16 cellular contexts compared by ENCODE assay signal in the genomic region with DNA sequence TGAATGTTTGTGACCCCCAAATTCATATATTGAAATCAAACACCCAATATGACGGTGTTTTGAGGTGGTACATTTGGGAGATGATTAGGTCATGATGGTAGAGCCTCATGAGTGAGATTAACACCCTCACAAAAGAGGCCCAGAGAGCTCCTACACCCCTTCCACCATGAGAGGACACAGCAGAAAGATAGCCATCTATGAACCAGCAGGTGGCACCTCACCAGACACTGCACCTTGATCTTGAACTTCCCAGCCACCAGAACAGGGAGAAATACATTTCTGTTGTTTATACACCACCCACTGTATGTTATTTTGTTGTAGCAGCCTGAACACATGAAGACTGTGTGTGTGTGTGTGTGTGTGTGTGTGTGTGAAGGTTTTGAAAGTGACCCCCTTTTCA. TPM values are rescaled to one million over a fixed set of nuclear protein-coding genes. Genes with fewer than 3 reads are reported as not detected.
DNase-seq lines count a peak whose midpoint lies in the region; ATAC-seq and TF ChIP-seq lines count a peak whose summit lies in the region.
"Had no signal": no experiment of that assay in that cellular context is flagged by ENCODE, and none has a peak within 500 bp of the region (broad histone marks: within the 10 kb centered on the region; RNA-seq: fewer than 3 reads in every experiment).

No MANE protein-coding gene starts in this region.

- TF ChIP-seq CTCF in natural killer cell (IDR thresholded peaks at IDR 0.05) (peak; percentile 17), cardiac fibroblast (IDR thresholded peaks at IDR 0.05; ENCODE audit: low read depth, low read length) (peak; percentile 9), smooth muscle cell (IDR thresholded peaks at IDR 0.05; ENCODE audit: borderline replicate concordance, insufficient read depth, poor library complexity, severe bottlenecking) (no peak)

- H3K4me3 Mint-ChIP-seq in natural killer cell = no peak overlapping the region
- H3K4me3 Mint-ChIP-seq in natural killer cell treated with Interleukin-12 subunit alpha and Interleukin-12 subunit beta and Interleukin-15 and Interleukin-18, amount 100 ng/mL, for 72 hours = no peak overlapping the region
- H3K4me3 Mint-ChIP-seq in activated T-helper 2 cell treated with anti-CD3 and anti-CD28 coated beads, Interferon-gamma antibody, Interleukin-2, Interleukin-4, amounts not matched to agents 10 μg/mL and 5 μg/mL and 100 μg/mL, durations not matched to agents 14 hours and 24 hours and 36 hours (ENCODE audit: low read depth) = no peak overlapping the region
- H3K4me3 Mint-ChIP-seq: activated T-cell treated with anti-CD3 and anti-CD28 coated beads, Interleukin-2, amount 50 U/mL, for 24 hours; naive B cell had no signal

- H3K36me3 ChIP-seq in smooth muscle cell (ENCODE audit: low read depth) = no peaks in the 10 kb centered on the region
- H3K36me3 ChIP-seq: BLaER1, uterus had no signal

- H4K20me1 ChIP-seq in smooth muscle cell (ENCODE audit: low read depth) = no peaks in the 10 kb centered on the region
- H4K20me1 ChIP-seq: BLaER1 had no signal

- H3K9me3 ChIP-seq in smooth muscle cell (replicated peaks; ENCODE audit: low read depth) = no peaks in the 10 kb centered on the region
- H3K9me3 ChIP-seq: uterus had no signal

- H2AFZ ChIP-seq in smooth muscle cell (ENCODE audit: low read depth) = no peak overlapping the region

- H3K4me3 ChIP-seq in cardiac fibroblast (replicated peaks in 1 of 2; ENCODE audit: low read depth in 2 of 2, low read length in 2 of 2) (no peak overlapping the region), smooth muscle cell (no peak overlapping the region)
- H3K4me3 ChIP-seq: BLaER1, uterus had no signal

- DNase-seq in natural killer cell (no peak), NAMALWA (ENCODE audit: low spot score) (peak; percentile 28), cardiac fibroblast (ENCODE audit: low read depth in 2 of 2) (peak in 1 of 2 donors; percentile 11), smooth muscle cell (lab: John Stamatoyannopoulos, UW; ENCODE audit: unreplicated experiment) (no peak), H4 (ENCODE audit: low spot score) (no peak)
- no peak for DNase-seq in natural killer cell treated with Interleukin-12 subunit alpha and Interleukin-12 subunit beta and Interleukin-15 and Interleukin-18, amount 100 ng/mL, for 72 hours (ENCODE audit: low spot score)
- no peak for DNase-seq in activated T-helper 2 cell treated with anti-CD3 and anti-CD28 coated beads, Interferon-gamma antibody, Interleukin-2, Interleukin-4, amounts not matched to agents 10 μg/mL and 5 μg/mL and 100 μg/mL, durations not matched to agents 14 hours and 24 hours and 36 hours (ENCODE audit: low spot score)
- DNase-seq: activated T-cell treated with anti-CD3 and anti-CD28 coated beads, Interleukin-2, amount 50 U/mL, for 24 hours; KBM-7; naive B cell; NCI-H1694; NCI-H69; stimulated activated CD4-positive, alpha-beta T cell treated with anti-CD3 and anti-CD28 coated beads, Interleukin-2, amount 100 ng/mL, for 48 hours; uterus had no signal

- ATAC-seq in natural killer cell (peak; percentile 28 to 44 (median 33)), HG03354 (IDR thresholded peaks at IDR 0.05; ENCODE audit: poor library complexity, severe bottlenecking, unreplicated experiment) (no peak)
- no peak for ATAC-seq in natural killer cell treated with Interleukin-12 subunit alpha and Interleukin-12 subunit beta and Interleukin-15 and Interleukin-18, amount 100 ng/mL, for 72 hours

- no peak overlapping the region for H3K9ac ChIP-seq in smooth muscle cell (ENCODE audit: low read depth)
- H3K9ac ChIP-seq: BLaER1 had no signal

- no peaks in the 10 kb centered on the region for H3K4me1 ChIP-seq in smooth muscle cell (ENCODE audit: low read depth)
- H3K4me1 ChIP-seq: uterus had no signal

- intact Hi-C loops in natural killer cell (cut with micrococcal nuclease) = no loop called here
- intact Hi-C loops in activated T-helper 2 cell treated with anti-CD3 and anti-CD28 coated beads, Interferon-gamma antibody, Interleukin-2, Interleukin-4, amounts not matched to agents 10 μg/mL and 5 μg/mL and 100 μg/mL, durations not matched to agents 14 hours and 24 hours and 36 hours (cut with micrococcal nuclease) = loop anchor here (1.0 to 5.0 kb wide), 4 partner anchors 23 to 206 kb away; a partner anchor contains a TSS

- WGBS in smooth muscle cell (ENCODE audit: low lambda C conversion rate) = 94% methylated on average over 1 of the region's 1 CpG

- peak overlapping the region in 1 of 2 donors; percentile 44 for H3K27ac Mint-ChIP-seq in natural killer cell
- peak overlapping the region in 1 of 2 donors; percentile 74 for H3K27ac Mint-ChIP-seq in natural killer cell treated with Interleukin-12 subunit alpha and Interleukin-12 subunit beta and Interleukin-15 and Interleukin-18, amount 100 ng/mL, for 72 hours
- no peak overlapping the region for H3K27ac Mint-ChIP-seq in activated T-helper 2 cell treated with anti-CD3 and anti-CD28 coated beads, Interferon-gamma antibody, Interleukin-2, Interleukin-4, amounts not matched to agents 10 μg/mL and 5 μg/mL and 100 μg/mL, durations not matched to agents 14 hours and 24 hours and 36 hours
- H3K27ac Mint-ChIP-seq: activated T-cell treated with anti-CD3 and anti-CD28 coated beads, Interleukin-2, amount 50 U/mL, for 24 hours had no signal

- H3K27ac ChIP-seq in smooth muscle cell (ENCODE audit: low read depth) = no peak overlapping the region
- H3K27ac ChIP-seq: BLaER1, uterus had no signal

- H3K27me3 Mint-ChIP-seq in natural killer cell (ENCODE audit: low read depth in 2 of 2) = no peaks in the 10 kb centered on the region
- no peaks in the 10 kb centered on the region for H3K27me3 Mint-ChIP-seq in natural killer cell treated with Interleukin-12 subunit alpha and Interleukin-12 subunit beta and Interleukin-15 and Interleukin-18, amount 100 ng/mL, for 72 hours
- H3K27me3 Mint-ChIP-seq in activated T-helper 2 cell treated with anti-CD3 and anti-CD28 coated beads, Interferon-gamma antibody, Interleukin-2, Interleukin-4, amounts not matched to agents 10 μg/mL and 5 μg/mL and 100 μg/mL, durations not matched to agents 14 hours and 24 hours and 36 hours (ENCODE audit: low read depth) = peaks cover 22% of the 10 kb centered on the region

- peaks cover 19 to 21% of the 10 kb centered on the region in 2 donors for H3K4me1 Mint-ChIP-seq in natural killer cell
- peaks cover 31 to 42% of the 10 kb centered on the region in 2 donors for H3K4me1 Mint-ChIP-seq in natural killer cell treated with Interleukin-12 subunit alpha and Interleukin-12 subunit beta and Interleukin-15 and Interleukin-18, amount 100 ng/mL, for 72 hours (ENCODE audit: low read depth in 2 of 2)
- H3K4me1 Mint-ChIP-seq in activated T-helper 2 cell treated with anti-CD3 and anti-CD28 coated beads, Interferon-gamma antibody, Interleukin-2, Interleukin-4, amounts not matched to agents 10 μg/mL and 5 μg/mL and 100 μg/mL, durations not matched to agents 14 hours and 24 hours and 36 hours (ENCODE audit: low read depth) = peaks cover 40% of the 10 kb centered on the region

- no peaks in the 10 kb centered on the region for H3K36me3 Mint-ChIP-seq in natural killer cell
- H3K36me3 Mint-ChIP-seq in natural killer cell treated with Interleukin-12 subunit alpha and Interleukin-12 subunit beta and Interleukin-15 and Interleukin-18, amount 100 ng/mL, for 72 hours = peaks cover 9% of the 10 kb centered on the region
- peaks cover 13% of the 10 kb centered on the region for H3K36me3 Mint-ChIP-seq in activated T-helper 2 cell treated with anti-CD3 and anti-CD28 coated beads, Interferon-gamma antibody, Interleukin-2, Interleukin-4, amounts not matched to agents 10 μg/mL and 5 μg/mL and 100 μg/mL, durations not matched to agents 14 hours and 24 hours and 36 hours (ENCODE audit: low read depth)
- H3K36me3 Mint-ChIP-seq: naive B cell had no signal

- no peaks in the 10 kb centered on the region for H3K9me3 Mint-ChIP-seq in natural killer cell
- H3K9me3 Mint-ChIP-seq in natural killer cell treated with Interleukin-12 subunit alpha and Interleukin-12 subunit beta and Interleukin-15 and Interleukin-18, amount 100 ng/mL, for 72 hours = no peaks in the 10 kb centered on the region
- peaks cover 9% of the 10 kb centered on the region for H3K9me3 Mint-ChIP-seq in activated T-helper 2 cell treated with anti-CD3 and anti-CD28 coated beads, Interferon-gamma antibody, Interleukin-2, Interleukin-4, amounts not matched to agents 10 μg/mL and 5 μg/mL and 100 μg/mL, durations not matched to agents 14 hours and 24 hours and 36 hours
- H3K9me3 Mint-ChIP-seq: naive B cell had no signal

- H3K4me2 ChIP-seq in smooth muscle cell = no peak overlapping the region

- no peaks in the 10 kb centered on the region for H3K27me3 ChIP-seq in smooth muscle cell (ENCODE audit: low read depth)
- H3K27me3 ChIP-seq: BLaER1, uterus had no signal

- no peaks in the 10 kb centered on the region for H3K79me2 ChIP-seq in smooth muscle cell (ENCODE audit: low read depth)

- H3F3A ChIP-seq in smooth muscle cell (ENCODE audit: low read depth) = no peaks in the 10 kb centered on the region

RNA-seq across cellular contexts. Expression of a gene that starts 58.1 kb away (rescaled TPM):
- total RNA-seq in natural killer cell (10 to 100 TPM; 54.6 to 72.4 (median 66.1) TPM), smooth muscle cell (21.3 and 26.4 TPM in 2 replicates)
- total RNA-seq in natural killer cell treated with Interleukin-12 subunit alpha and Interleukin-12 subunit beta and Interleukin-15 and Interleukin-18, amount 100 ng/mL, for 72 hours = 10 to 100 TPM; 28.9 to 31.8 TPM
- polyA plus RNA-seq in smooth muscle cell = 10.9 and 12.3 TPM in 2 replicates
- total RNA-seq in activated T-helper 2 cell treated with anti-CD3 and anti-CD28 coated beads, Interferon-gamma antibody, Interleukin-2, Interleukin-4, amounts not matched to agents 10 μg/mL and 5 μg/mL and 100 μg/mL, durations not matched to agents 14 hours and 24 hours and 36 hours = 13.8 and 15.7 TPM in 2 replicates
- 17.7 TPM in 2 replicates for total RNA-seq in H4 (2014; rRNA removed; shearing (Covaris generic))

Comparison
In these comparisons a context has a peak if more than half of its experiments do, and no peak if none do; other contexts are left out.
1. ATAC-seq: peak in natural killer cell (3 of 3); none in natural killer cell treated with Interleukin-12 subunit alpha and Interleukin-12 subunit beta and Interleukin-15 and Interleukin-18, amount 100 ng/mL, for 72 hours (0 of 2) and HG03354 (single experiment).